In the genomic region with DNA sequence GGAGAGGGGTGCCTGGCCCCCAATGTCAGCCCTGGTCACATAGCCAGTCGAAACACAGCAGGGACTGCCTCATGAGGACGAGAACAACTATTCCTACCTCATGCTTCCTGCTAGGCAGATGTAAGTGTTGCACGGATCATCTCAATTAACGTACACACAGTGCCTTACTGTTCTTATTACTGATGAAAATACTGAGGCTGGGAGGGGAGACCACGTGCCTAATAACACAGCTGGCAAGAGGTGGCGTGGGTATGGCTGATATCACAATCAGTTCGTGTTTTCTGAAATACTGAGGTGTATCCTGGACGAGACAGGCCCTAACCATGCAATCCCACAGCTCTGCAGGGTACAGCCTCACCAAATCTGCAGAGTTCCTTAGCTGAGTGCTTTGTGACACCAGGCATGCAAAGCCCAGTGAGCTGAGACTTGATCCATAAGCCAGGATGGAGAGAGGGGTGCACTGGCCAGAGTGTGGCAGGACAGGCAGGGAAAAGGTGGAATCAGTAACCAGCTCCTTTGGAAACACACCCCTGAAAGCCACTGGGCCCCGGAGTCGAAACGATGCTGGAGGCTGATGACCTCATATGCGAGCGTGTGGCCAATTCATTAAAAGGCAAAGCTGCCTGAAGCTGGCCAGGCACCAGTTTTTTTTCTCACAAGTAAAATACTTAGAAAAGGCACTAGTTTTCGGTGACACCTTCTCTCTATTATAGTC, we compare ENCODE assay signal across 9 cellular contexts.
DNase-seq lines count a peak whose midpoint lies in the region; ATAC-seq, FAIRE-seq and TF ChIP-seq lines count a peak whose summit lies in the region.
"Had no signal": no experiment of that assay in that cellular context is flagged by ENCODE, and none has a peak within 500 bp of the region (broad histone marks: within the 10 kb centered on the region; RNA-seq: fewer than 3 reads in every experiment).

No MANE protein-coding gene starts in this region.

- peak in 1 of 2 experiments; percentile 10 for DNase-seq in A549 (ENCODE audit: low read depth in 1 of 2, low spot score in 1 of 2)
- peak; percentile 57 to 65 for DNase-seq in NCI-H446 (lab: John Stamatoyannopoulos, UW)
- no peak for DNase-seq in natural killer cell
- no peak for DNase-seq in retina
- DNase-seq in germinal center (ENCODE audit: low spot score), result no peak
- no peak for DNase-seq in stimulated activated naive CD8-positive, alpha-beta T cell treated with anti-CD3 and anti-CD28 coated beads, Interleukin-15, Interleukin-2, amounts not matched to agents 100 U/mL and 50 U/mL, for 24 hours
- DNase-seq: DND-41 had no signal

- peak overlapping the region; percentile 16 for H3K9ac ChIP-seq in endocrine pancreas (ENCODE audit: control insufficient read depth, insufficient read depth, low read length)

- TF ChIP-seq POLR2A in A549 (IDR thresholded peaks at IDR 0.05; ENCODE audit: low read length), result no peak

- H3K9me3 ChIP-seq in A549, result no peaks in the 10 kb centered on the region
- H3K9me3 ChIP-seq in endocrine pancreas (ENCODE audit: control insufficient read depth, low read length), result no peaks in the 10 kb centered on the region
- no peaks in the 10 kb centered on the region for H3K9me3 ChIP-seq in mesodermal cell (ENCODE audit: control insufficient read depth, low read length)

- H3K4me1 Mint-ChIP-seq in natural killer cell, result peaks cover 24 to 41% of the 10 kb centered on the region in 2 donors

- H3K36me3 ChIP-seq in endocrine pancreas (ENCODE audit: control insufficient read depth, insufficient read depth, low read length) (peaks cover 4% of the 10 kb centered on the region), mesodermal cell (ENCODE audit: control insufficient read depth, insufficient read depth, low read length) (peaks cover 42% of the 10 kb centered on the region)

- WGBS in A549 (ENCODE audit: missing lambda C conversion rate), result 71% methylated on average over 14 of the region's 14 CpGs
- 71 to 81% methylated on average over 10 to 14 of the region's 14 CpGs for WGBS in mesodermal cell (ENCODE audit: insufficient coverage in 2 of 2), 2 experiments

- peaks cover 7% of the 10 kb centered on the region for H3K36me3 Mint-ChIP-seq in natural killer cell

- intact Hi-C loops in natural killer cell (cut with micrococcal nuclease), result no loop called here

- H3K27ac ChIP-seq in A549 (peak overlapping the region; percentile 56 to 80; a peak in 4 of 6 replicates), mesodermal cell (ENCODE audit: low read depth, low read length, severe bottlenecking) (peak overlapping the region; percentile 97)

- no peak for TF ChIP-seq EP300 in A549 (IDR thresholded peaks at IDR 0.05)

- H3K4me1 ChIP-seq in A549 (peaks cover 43% of the 10 kb centered on the region), endocrine pancreas (ENCODE audit: control insufficient read depth, insufficient read depth, low read length) (no peaks in the 10 kb centered on the region), mesodermal cell (ENCODE audit: control insufficient read depth, insufficient read depth, low read length, poor library complexity, severe bottlenecking) (peaks cover 42% of the 10 kb centered on the region)

- no peak for TF ChIP-seq RAD21 in A549 (conservative IDR thresholded peaks at IDR 0.05 in 1 of 2, IDR thresholded peaks at IDR 0.05 in 1 of 2)

- CTCF ChIA-PET in A549 (lab: Yijun Ruan, JAX), result interaction anchor here (1.0 to 27.5 kb wide), 4 partner anchors 11 to 134 kb away, joined by 5 to 737 read pairs (median 10); a partner anchor contains a TSS

- no peaks in the 10 kb centered on the region for H3K9me3 Mint-ChIP-seq in natural killer cell

- POLR2A ChIA-PET in A549 (lab: Yijun Ruan, JAX), result no interaction called here

- H3K27me3 ChIP-seq in endocrine pancreas (ENCODE audit: control insufficient read depth, insufficient read depth, low read length), result no peaks in the 10 kb centered on the region

- no peak overlapping the region for H3K4me3 ChIP-seq in A549
- H3K4me3 ChIP-seq in endocrine pancreas (ENCODE audit: control insufficient read depth, insufficient read depth, low read length), result no peak overlapping the region
- H3K4me3 ChIP-seq in mesodermal cell (ENCODE audit: extremely low read depth, insufficient read depth, low read length, poor library complexity, severe bottlenecking), result no peak overlapping the region

- peak overlapping the region; percentile 85 for H3K4me2 ChIP-seq in A549

- no peak for TF ChIP-seq CTCF in A549 (IDR thresholded peaks at IDR 0.05)
- TF ChIP-seq CTCF in natural killer cell (IDR thresholded peaks at IDR 0.05), result no peak

- H3K4me3 Mint-ChIP-seq in natural killer cell, result no peak overlapping the region

- no peaks in the 10 kb centered on the region for H3K27me3 Mint-ChIP-seq in natural killer cell (ENCODE audit: low read depth in 2 of 2)

- ATAC-seq in A549, result peak; percentile 18 to 41
- no peak for ATAC-seq in natural killer cell
- ATAC-seq in stimulated activated naive CD8-positive, alpha-beta T cell treated with anti-CD3 and anti-CD28 coated beads, Interleukin-15, Interleukin-2, amounts not matched to agents 100 U/mL and 50 U/mL, for 24 hours, result no peak

- no peak overlapping the region for H3K27ac Mint-ChIP-seq in natural killer cell

- no peak for FAIRE-seq in A549 (lab: Jason Lieb, UNC)

TF ChIP-seq in A549, 52 proteins besides CTCF, POLR2A, EP300 and RAD21:
- TF ChIP-seq RFX5 (IDR thresholded peaks at IDR 0.05) (no peak), TFCP2L1 (CRISPR knock-in tag; IDR thresholded peaks at IDR 0.05) (no peak), KDM5A (IDR thresholded peaks at IDR 0.05) (no peak), RCOR1 (IDR thresholded peaks at IDR 0.05; ENCODE audit: low read depth, low read length) (no peak), RNF2 (IDR thresholded peaks at IDR 0.05; ENCODE audit: borderline replicate concordance, low read depth) (no peak)
- TF ChIP-seq, protein P1, sequence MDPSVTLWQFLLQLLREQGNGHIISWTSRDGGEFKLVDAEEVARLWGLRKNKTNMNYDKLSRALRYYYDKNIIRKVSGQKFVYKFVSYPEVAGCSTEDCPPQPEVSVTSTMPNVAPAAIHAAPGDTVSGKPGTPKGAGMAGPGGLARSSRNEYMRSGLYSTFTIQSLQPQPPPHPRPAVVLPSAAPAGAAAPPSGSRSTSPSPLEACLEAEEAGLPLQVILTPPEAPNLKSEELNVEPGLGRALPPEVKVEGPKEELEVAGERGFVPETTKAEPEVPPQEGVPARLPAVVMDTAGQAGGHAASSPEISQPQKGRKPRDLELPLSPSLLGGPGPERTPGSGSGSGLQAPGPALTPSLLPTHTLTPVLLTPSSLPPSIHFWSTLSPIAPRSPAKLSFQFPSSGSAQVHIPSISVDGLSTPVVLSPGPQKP (IDR thresholded peaks at IDR 0.05; ENCODE audit: low read depth, low read length), result no peak
TF ChIP-seq in A549: peak in this region for 0.

Comparison
In these comparisons a context has a peak if more than half of its experiments do, and no peak if none do; other contexts are left out.
1. ATAC-seq: peak in A549 (2 of 2); none in natural killer cell (0 of 3) and stimulated activated naive CD8-positive, alpha-beta T cell treated with anti-CD3 and anti-CD28 coated beads, Interleukin-15, Interleukin-2, amounts not matched to agents 100 U/mL and 50 U/mL, for 24 hours (single experiment).
2. DNase-seq: peak in NCI-H446 (2 of 2); none in natural killer cell (single experiment), retina (single experiment), germinal center (single experiment) and stimulated activated naive CD8-positive, alpha-beta T cell treated with anti-CD3 and anti-CD28 coated beads, Interleukin-15, Interleukin-2, amounts not matched to agents 100 U/mL and 50 U/mL, for 24 hours (single experiment).